In genomic region chr6:81786159-81786558, GRCh38 we compare ENCODE assay signal across 20 cellular contexts. TPM values are rescaled to one million over a fixed set of nuclear protein-coding genes. Genes with fewer than 3 reads are reported as not detected.
DNase-seq lines count a peak whose midpoint lies in the region; ATAC-seq, FAIRE-seq and TF ChIP-seq lines count a peak whose summit lies in the region.
"Had no signal": no experiment of that assay in that cellular context is flagged by ENCODE, and none has a peak within 500 bp of the region (broad histone marks: within the 10 kb centered on the region; RNA-seq: fewer than 3 reads in every experiment).

No MANE protein-coding gene starts in this region.

- DNase-seq in AG20443 (ENCODE audit: low spot score): peak; percentile 9
- DNase-seq in HTR-8/SVneo (ENCODE audit: insufficient read length, low spot score): no peak
- DNase-seq in astrocyte (ENCODE audit: low read depth): no peak
- no peak for DNase-seq in osteoblast (ENCODE audit: insufficient read length, low spot score, missing footprints)
- DNase-seq in activated CD4-positive, CD25-positive, alpha-beta regulatory T cell treated with anti-CD3 and anti-CD28 coated beads, Interleukin-2, amount 50 U/mL, for 72 hours: no peak
- DNase-seq: C1 segment of cervical spinal cord, COR-L47, GM23248, NCI-H1048, NCI-H146, NCI-H2081 treated with DMSO at 0.1 percent for 48 hours, NCI-H69, T-helper 1 cell had no signal

- peaks cover 15% of the 10 kb centered on the region for H3K4me1 Mint-ChIP-seq in astrocyte (ENCODE audit: low read depth, unreplicated experiment)

- H3K27me3 Mint-ChIP-seq in astrocyte (ENCODE audit: low read depth, unreplicated experiment): no peaks in the 10 kb centered on the region
- H3K27me3 Mint-ChIP-seq: IgD-negative memory B cell had no signal

- FAIRE-seq in HTR-8/SVneo (lab: Jason Lieb, UNC) (peak; percentile 9), astrocyte (lab: Jason Lieb, UNC) (peak; percentile 63)
- FAIRE-seq: G401.6, GM12892 had no signal

- H4K20me1 ChIP-seq in astrocyte (ENCODE audit: insufficient read depth, low read length) (no peaks in the 10 kb centered on the region), osteoblast (ENCODE audit: insufficient read depth, low read length) (no peaks in the 10 kb centered on the region)

- no peaks in the 10 kb centered on the region for H3K36me3 ChIP-seq in astrocyte (ENCODE audit: insufficient read depth, low read length)
- H3K36me3 ChIP-seq in osteoblast (ENCODE audit: insufficient read depth, low read length): no peaks in the 10 kb centered on the region

- H3K4me1 ChIP-seq in astrocyte (ENCODE audit: insufficient read depth, low read length) (no peaks in the 10 kb centered on the region), osteoblast (ENCODE audit: insufficient read depth, low read length) (peaks cover 14% of the 10 kb centered on the region)

- no peak overlapping the region for H3K27ac Mint-ChIP-seq in astrocyte (ENCODE audit: unreplicated experiment)
- H3K27ac Mint-ChIP-seq: IgD-negative memory B cell had no signal

- no peaks in the 10 kb centered on the region for H3K27me3 ChIP-seq in astrocyte (ENCODE audit: insufficient read depth, low read length)
- H3K27me3 ChIP-seq in osteoblast (ENCODE audit: insufficient read depth, low read length): no peaks in the 10 kb centered on the region

- TF ChIP-seq CTCF in astrocyte (IDR thresholded peaks at IDR 0.05; ENCODE audit: insufficient read depth, low read depth, low read length): no peak
- TF ChIP-seq CTCF in osteoblast (IDR thresholded peaks at IDR 0.05; ENCODE audit: extremely low read depth, low read depth, low read length): no peak

- H3K9ac ChIP-seq in astrocyte (ENCODE audit: low read length): no peak overlapping the region
- H3K9ac ChIP-seq: GM23248 had no signal

- H3K36me3 Mint-ChIP-seq in astrocyte (ENCODE audit: low read depth, unreplicated experiment): no peaks in the 10 kb centered on the region
- H3K36me3 Mint-ChIP-seq: IgD-negative memory B cell had no signal

- ATAC-seq in GM19328 (IDR thresholded peaks at IDR 0.05; ENCODE audit: unreplicated experiment) (no peak), GM18907 (IDR thresholded peaks at IDR 0.05; ENCODE audit: unreplicated experiment) (no peak)
- ATAC-seq: PC-3 had no signal

- H2AFZ ChIP-seq in astrocyte (ENCODE audit: low read depth, low read length): no peak overlapping the region
- peak overlapping the region; percentile 84 for H2AFZ ChIP-seq in osteoblast (ENCODE audit: low read length)
- H2AFZ ChIP-seq: GM23248 had no signal

- H3K79me2 ChIP-seq in astrocyte (ENCODE audit: insufficient read depth, low read length) (no peaks in the 10 kb centered on the region), osteoblast (ENCODE audit: insufficient read depth, low read length) (no peaks in the 10 kb centered on the region)

- no peak overlapping the region for H3K4me3 Mint-ChIP-seq in astrocyte (ENCODE audit: unreplicated experiment)
- H3K4me3 Mint-ChIP-seq: IgD-negative memory B cell had no signal

- no peak overlapping the region for H3K27ac ChIP-seq in astrocyte (ENCODE audit: low read depth, low read length)
- no peak overlapping the region for H3K27ac ChIP-seq in osteoblast (ENCODE audit: low read depth, low read length)
- H3K27ac ChIP-seq: GM23248, SK-N-MC had no signal

- H3K4me3 ChIP-seq in astrocyte (ENCODE audit: insufficient read depth, low read depth, low read length) (no peak overlapping the region), osteoblast (ENCODE audit: insufficient read depth, low read length) (no peak overlapping the region)
- H3K4me3 ChIP-seq: GM23248, SK-N-MC had no signal

- H3K4me2 ChIP-seq in astrocyte (ENCODE audit: low read length) (no peak overlapping the region), osteoblast (ENCODE audit: insufficient read depth, low read length) (no peak overlapping the region)

- H3K9me3 Mint-ChIP-seq in astrocyte (ENCODE audit: unreplicated experiment): peaks cover 1% of the 10 kb centered on the region

- H3K9me3 ChIP-seq in astrocyte (ENCODE audit: insufficient read depth, low read depth, low read length): no peaks in the 10 kb centered on the region
- H3K9me3 ChIP-seq in osteoblast (ENCODE audit: low read depth, low read length): no peaks in the 10 kb centered on the region

RNA-seq across cellular contexts. Expression of gene TENT5A, which starts 33.7 kb away (rescaled TPM):
- 17.8 and 19.7 TPM in 2 replicates for total RNA-seq in astrocyte
- total RNA-seq in osteoblast: 79.6 and 82.9 TPM in 2 replicates
